19 cellular contexts compared by ENCODE assay signal in genomic region chr14:37018571-37019240, GRCh38.
DNase-seq lines count a peak whose midpoint lies in the region; TF ChIP-seq lines count a peak whose summit lies in the region.
"Had no signal": no experiment of that assay in that cellular context is flagged by ENCODE, and none has a peak within 500 bp of the region (broad histone marks: within the 10 kb centered on the region; RNA-seq: fewer than 3 reads in every experiment).

No MANE protein-coding gene starts in this region.

- H3K9me3 Mint-ChIP-seq in Caco-2 (ENCODE audit: unreplicated experiment): peaks cover 9% of the 10 kb centered on the region
- H3K9me3 Mint-ChIP-seq: HFFc6 had no signal

- no peaks in the 10 kb centered on the region for H3K27me3 Mint-ChIP-seq in Caco-2 (ENCODE audit: insufficient read depth, unreplicated experiment)
- H3K27me3 Mint-ChIP-seq: CD4-positive, alpha-beta T cell; CD8-positive, alpha-beta memory T cell had no signal

- H4K20me1 ChIP-seq in BLaER1: no peaks in the 10 kb centered on the region

- no peaks in the 10 kb centered on the region for H3K36me3 Mint-ChIP-seq in Caco-2 (ENCODE audit: insufficient read depth, unreplicated experiment)
- H3K36me3 Mint-ChIP-seq: CD14-positive monocyte; CD8-positive, alpha-beta memory T cell had no signal

- H3K4me3 Mint-ChIP-seq in Caco-2 (ENCODE audit: unreplicated experiment): no peak overlapping the region
- H3K4me3 Mint-ChIP-seq: CD14-positive monocyte; CD4-positive, alpha-beta T cell; CD8-positive, alpha-beta memory T cell; HFFc6 had no signal

- peak overlapping the region; percentile 67; the same call in 1 of the 2 replicates for H3K4me2 ChIP-seq in BLaER1
- H3K4me2 ChIP-seq: A549 had no signal

- DNase-seq in Caco-2: no peak
- peak; percentile 59 for DNase-seq in NB4 (ENCODE audit: low read depth)
- DNase-seq in fibroblast of gingiva (ENCODE audit: low read depth): peak; percentile 69
- no peak for DNase-seq in amniotic stem cell (lab: John Stamatoyannopoulos, UW)
- no peak for DNase-seq in A673 (ENCODE audit: low spot score)
- DNase-seq in colonic mucosa: no peak
- no peak for DNase-seq in NOMO-1 treated with DMSO at 0.1 percent for 48 hours (lab: John Stamatoyannopoulos, UW; ENCODE audit: unreplicated experiment)
- DNase-seq: 8988T; Calu3; CD4-positive, alpha-beta T cell; CD8-positive, alpha-beta memory T cell; DMS153; DND-41; GOT3; HFFc6 had no signal

- H3K27me3 ChIP-seq in BLaER1: no peaks in the 10 kb centered on the region
- no peaks in the 10 kb centered on the region for H3K27me3 ChIP-seq in Caco-2 (replicated peaks; ENCODE audit: control insufficient read depth, insufficient read depth, low read length)
- H3K27me3 ChIP-seq in A673 (replicated peaks; ENCODE audit: insufficient read depth, low read depth, low read length, poor library complexity): no peaks in the 10 kb centered on the region
- no peaks in the 10 kb centered on the region for H3K27me3 ChIP-seq in colonic mucosa

- H3K4me1 ChIP-seq in BLaER1 (peaks cover 30% of the 10 kb centered on the region), Caco-2 (no peaks in the 10 kb centered on the region), A673 (ENCODE audit: insufficient read depth, low read length, poor library complexity, severe bottlenecking) (peaks cover 25% of the 10 kb centered on the region), colonic mucosa (no peaks in the 10 kb centered on the region)
- H3K4me1 ChIP-seq: A549, HAP-1 had no signal

- CTCF ChIA-PET in Caco-2 (lab: Charles Lee): no interaction called here
- CTCF ChIA-PET in A673 (lab: Charles Lee): no interaction called here

- no peaks in the 10 kb centered on the region for H3K36me3 ChIP-seq in BLaER1
- no peaks in the 10 kb centered on the region for H3K36me3 ChIP-seq in Caco-2 (ENCODE audit: control insufficient read depth, insufficient read depth, low read length)
- no peaks in the 10 kb centered on the region for H3K36me3 ChIP-seq in A673 (ENCODE audit: insufficient read depth, low read length, poor library complexity, severe bottlenecking)
- no peaks in the 10 kb centered on the region for H3K36me3 ChIP-seq in colonic mucosa
- H3K36me3 ChIP-seq: HAP-1 had no signal

- H3K9me3 ChIP-seq in BLaER1 (no peaks in the 10 kb centered on the region), Caco-2 (no peaks in the 10 kb centered on the region), A673 (ENCODE audit: low read depth, low read length, poor library complexity, severe bottlenecking) (no peaks in the 10 kb centered on the region), colonic mucosa (no peaks in the 10 kb centered on the region)
- H3K9me3 ChIP-seq: A549, HAP-1 had no signal

- H3K4me1 Mint-ChIP-seq in Caco-2 (ENCODE audit: low read depth, unreplicated experiment): peaks cover 7% of the 10 kb centered on the region
- H3K4me1 Mint-ChIP-seq: CD14-positive monocyte; CD8-positive, alpha-beta memory T cell had no signal

- TF ChIP-seq POLR2A in NB4 (IDR thresholded peaks at IDR 0.05; ENCODE audit: extremely low read depth, insufficient read length): no peak

- no TSS peak for BruUV-seq in Caco-2 (replicated peaks; lab: Mats Ljungman, UMichigan)
- BruUV-seq in A673 (replicated peaks; lab: Mats Ljungman, UMichigan): no TSS peak

- H3K9ac ChIP-seq in BLaER1 (no peak overlapping the region), colonic mucosa (ENCODE audit: low read depth in 2 of 2, low read length in 2 of 2) (no peak overlapping the region)

- H3K27ac ChIP-seq in BLaER1 (no peak overlapping the region), A673 (ENCODE audit: low read depth, low read length, poor library complexity, severe bottlenecking) (no peak overlapping the region), colonic mucosa (no peak overlapping the region)
- H3K27ac ChIP-seq: A549 had no signal

- no peak overlapping the region for H3K4me3 ChIP-seq in BLaER1
- H3K4me3 ChIP-seq in Caco-2 (ENCODE audit: low read depth, low read length): no peak overlapping the region
- no peak overlapping the region for H3K4me3 ChIP-seq in NB4 (ENCODE audit: low read depth, low read length)
- no peak overlapping the region for H3K4me3 ChIP-seq in A673 (ENCODE audit: low read depth, low read length, poor library complexity, severe bottlenecking)
- no peak overlapping the region for H3K4me3 ChIP-seq in colonic mucosa
- H3K4me3 ChIP-seq: A549, HAP-1 had no signal

- POLR2A ChIA-PET in Caco-2 (lab: Charles Lee) (no interaction called here), A673 (lab: Charles Lee; ENCODE audit: low non-redundant PET) (no interaction called here)

- intact Hi-C loops in Caco-2 (cut with micrococcal nuclease; ENCODE audit: unreplicated experiment): no loop called here
- intact Hi-C loops in A673 (cut with micrococcal nuclease; ENCODE audit: unreplicated experiment): no loop called here
- intact Hi-C loops in colonic mucosa (cut with DNase I): no loop called here

- H3K27ac Mint-ChIP-seq in Caco-2 (ENCODE audit: unreplicated experiment): peak overlapping the region; percentile 5
- H3K27ac Mint-ChIP-seq: CD14-positive monocyte; CD4-positive, alpha-beta T cell; CD8-positive, alpha-beta memory T cell; HFFc6 had no signal

- no peak for TF ChIP-seq CTCF in Caco-2 (IDR thresholded peaks at IDR 0.05; ENCODE audit: insufficient read depth in 1 of 2, low read depth in 1 of 2, low read length in 1 of 2, severe bottlenecking in 1 of 2, unreplicated experiment in 1 of 2)
- no peak for TF ChIP-seq CTCF in NB4 (IDR thresholded peaks at IDR 0.05; ENCODE audit: low read depth, low read length)
- TF ChIP-seq CTCF in A673 (conservative IDR thresholded peaks at IDR 0.05; ENCODE audit: low read depth, low read length): no peak
- TF ChIP-seq CTCF in colonic mucosa (IDR thresholded peaks at IDR 0.05): no peak

Comparison
In these comparisons a context has a peak if more than half of its experiments do, and no peak if none do; other contexts are left out.
1. DNase-seq: peak in NB4 (single experiment) and fibroblast of gingiva (single experiment); none in Caco-2 (0 of 2), amniotic stem cell (single experiment), A673 (single experiment), colonic mucosa (single experiment) and NOMO-1 treated with DMSO at 0.1 percent for 48 hours (single experiment).